ENCODE assay signal across 6 cellular contexts in the genomic region with DNA sequence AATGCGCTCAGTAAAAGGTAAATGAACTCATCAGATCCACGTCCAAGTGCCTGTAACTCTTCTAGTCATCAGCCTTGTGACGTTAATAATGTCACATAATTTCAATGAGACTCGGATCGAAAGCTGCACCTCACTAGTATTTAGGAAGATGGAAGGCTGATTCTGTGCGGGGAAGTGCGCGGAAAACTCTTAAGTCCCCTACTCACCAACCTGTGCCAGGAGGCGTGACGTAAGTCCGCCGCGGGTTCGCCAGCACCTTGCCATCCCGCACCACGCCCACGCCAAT.
DNase-seq lines count a peak whose midpoint lies in the region; ATAC-seq and TF ChIP-seq lines count a peak whose summit lies in the region.

No MANE protein-coding gene starts in this region.

- ATAC-seq in HG02763 (IDR thresholded peaks at IDR 0.05; ENCODE audit: unreplicated experiment): peak; percentile 33

- no peak for TF ChIP-seq CTCF in GM10266 (IDR thresholded peaks at IDR 0.05; ENCODE audit: control insufficient read depth, insufficient read depth, low read depth, missing control alignments)

- no peak for TF ChIP-seq POLR2A in erythroblast (IDR thresholded peaks at IDR 0.05; ENCODE audit: low read length)

- DNase-seq in GM10266 (ENCODE audit: extremely low spot score): peak; percentile 38
- peak; percentile 90 for DNase-seq in NCI-H82 (lab: John Stamatoyannopoulos, UW)
- peak; percentile 94 for DNase-seq in erythroblast (lab: John Stamatoyannopoulos, UW)
- DNase-seq in stimulated activated CD8-positive, alpha-beta memory T cell treated with anti-CD3 and anti-CD28 coated beads, Interleukin-7, amount 100 ng/mL, for 48 hours (ENCODE audit: extremely low read depth in 1 of 2, low read depth in 1 of 2): peak; percentile 65 to 72
- DNase-seq in superior temporal gyrus (ENCODE audit: extremely low spot score): no peak
